7 cellular contexts compared by ENCODE assay signal in the genomic region with DNA sequence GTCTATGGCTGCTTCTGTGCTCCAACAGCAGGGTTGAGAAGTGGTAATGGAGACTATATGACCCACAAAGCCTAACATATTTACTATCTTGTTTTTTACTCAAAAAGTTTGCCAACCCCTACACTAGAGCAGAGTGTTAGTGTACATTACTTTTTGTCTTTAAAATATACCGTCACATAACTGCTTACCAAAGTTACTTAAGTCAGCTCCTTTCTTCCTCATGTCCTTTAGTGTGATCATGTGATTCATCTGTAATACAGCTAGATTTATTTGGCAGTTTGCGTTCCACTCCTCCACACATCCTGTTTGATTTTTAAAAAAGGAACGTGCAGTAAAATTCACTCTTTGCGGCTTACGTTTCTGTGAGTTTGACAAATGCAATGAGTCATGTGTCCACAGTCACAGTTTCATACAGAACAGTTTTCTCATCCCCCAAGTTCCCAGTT.
A peak's percentile ranks its signal among the peaks of the same experiment; 100 is the strongest.
DNase-seq lines count a peak whose midpoint lies in the region; ATAC-seq and TF ChIP-seq lines count a peak whose summit lies in the region.

No MANE protein-coding gene starts in this region.

- H3K9me3 Mint-ChIP-seq in central memory CD8-positive, alpha-beta T cell: no peaks in the 10 kb centered on the region

- no peak overlapping the region for H2BK120ac ChIP-seq in neuronal stem cell (ENCODE audit: low read depth, low read length)

- H2BK15ac ChIP-seq in neuronal stem cell (ENCODE audit: low read length): no peak overlapping the region

- no peak overlapping the region for H2BK5ac ChIP-seq in neuronal stem cell (ENCODE audit: low read length)

- peak overlapping the region; percentile 46 for H2AFZ ChIP-seq in neuronal stem cell (ENCODE audit: low read length)

- no peaks in the 10 kb centered on the region for H3K4me1 ChIP-seq in neuronal stem cell (ENCODE audit: control insufficient read depth in 2 of 2, insufficient read depth in 1 of 2, low read depth in 1 of 2, low read length in 2 of 2)

- no peak overlapping the region for H3K4ac ChIP-seq in neuronal stem cell (ENCODE audit: low read length)

- H3K27me3 Mint-ChIP-seq in central memory CD8-positive, alpha-beta T cell: peaks cover 10% of the 10 kb centered on the region

- H3K27me3 ChIP-seq in neuronal stem cell (ENCODE audit: control insufficient read depth in 3 of 3, insufficient read depth in 3 of 3, low read depth in 1 of 3, low read length in 3 of 3): no peaks in the 10 kb centered on the region

- H3K36me3 Mint-ChIP-seq in central memory CD8-positive, alpha-beta T cell (ENCODE audit: insufficient read depth): no peaks in the 10 kb centered on the region

- no peaks in the 10 kb centered on the region for H3K9me3 ChIP-seq in neuronal stem cell (replicated peaks in 1 of 2; ENCODE audit: control insufficient read depth in 2 of 2, insufficient read depth in 1 of 2, low read depth in 1 of 2, low read length in 2 of 2)

- no peak for TF ChIP-seq CTCF in GM13977 (IDR thresholded peaks at IDR 0.05; ENCODE audit: extremely low read depth, insufficient read depth, missing control alignments)

- H3K9ac ChIP-seq in neuronal stem cell (ENCODE audit: low read depth, low read length, poor library complexity): no peak overlapping the region

- in situ Hi-C loops in GM13977 (cut with MboI; ENCODE audit: low pct_unique_long_range_greater_than_20kb, low sequenced_read_pairs, unreplicated experiment): no loop called here

- H3K4me3 Mint-ChIP-seq in central memory CD8-positive, alpha-beta T cell: peak overlapping the region; percentile 31

- no peak overlapping the region for H3K14ac ChIP-seq in neuronal stem cell (ENCODE audit: low read length)

- no peak overlapping the region for H4K8ac ChIP-seq in neuronal stem cell (ENCODE audit: low read depth, low read length)

- no peaks in the 10 kb centered on the region for H3K36me3 ChIP-seq in neuronal stem cell (replicated peaks in 1 of 2; ENCODE audit: control insufficient read depth in 2 of 2, insufficient read depth in 2 of 2, low read length in 2 of 2)

- H3K4me1 Mint-ChIP-seq in central memory CD8-positive, alpha-beta T cell: peaks cover 19% of the 10 kb centered on the region

- no peak overlapping the region for H2BK12ac ChIP-seq in neuronal stem cell (ENCODE audit: low read length)

- H4K91ac ChIP-seq in neuronal stem cell (ENCODE audit: low read depth, low read length, poor library complexity): no peak overlapping the region

- ATAC-seq in GM18520 (IDR thresholded peaks at IDR 0.05; ENCODE audit: unreplicated experiment) (peak; percentile 70), HG02678 (IDR thresholded peaks at IDR 0.05; ENCODE audit: unreplicated experiment) (peak; percentile 93)
- peak; percentile 79 for ATAC-seq in central memory CD8-positive, alpha-beta T cell (replicated peaks; ENCODE audit: extremely low read depth, poor library complexity, severe bottlenecking)

- no peak overlapping the region for H2AK5ac ChIP-seq in neuronal stem cell (ENCODE audit: low read depth, low read length)

- no peak overlapping the region for H3K23ac ChIP-seq in neuronal stem cell (ENCODE audit: low read depth, low read length, poor library complexity)

- WGBS in neuronal stem cell (ENCODE audit: extremely low coverage in 2 of 2, insufficient read length in 2 of 2, insufficient replicate concordance in 1 of 2), 2 donors: no CpG with 5 or more reads among the region's 5 CpGs

- no peaks in the 10 kb centered on the region for H3K79me1 ChIP-seq in neuronal stem cell (ENCODE audit: low read depth, low read length)

- DNase-seq in NOMO-1 treated with dmso at 0.1 percent for 144 hours (lab: John Stamatoyannopoulos, UW; ENCODE audit: unreplicated experiment): peak; percentile 79
- DNase-seq in central memory CD8-positive, alpha-beta T cell (ENCODE audit: low spot score in 2 of 2): no peak
- no peak for DNase-seq in neuronal stem cell (ENCODE audit: low spot score)
- DNase-seq in GM13977 (ENCODE audit: low spot score): no peak
- DNase-seq in NCI-H2171 treated with DMSO at 0.1 percent for 48 hours (lab: John Stamatoyannopoulos, UW): no peak

- H3K4me2 ChIP-seq in neuronal stem cell (ENCODE audit: insufficient read depth, low read length, poor library complexity, severe bottlenecking): no peak overlapping the region

- H3K4me3 ChIP-seq in neuronal stem cell (ENCODE audit: low read length in 2 of 2): no peak overlapping the region

- no peak overlapping the region for H3K18ac ChIP-seq in neuronal stem cell (ENCODE audit: low read length)

- H3K27ac ChIP-seq in neuronal stem cell (replicated peaks; ENCODE audit: low read length): no peak overlapping the region

- H3K27ac Mint-ChIP-seq in central memory CD8-positive, alpha-beta T cell (ENCODE audit: low read depth): peak overlapping the region; percentile 1
